Comparison of ENCODE assay signal across 10 cellular contexts in genomic region chr2:230797515-230798495, GRCh38.
A peak's percentile ranks its signal among the peaks of the same experiment; 100 is the strongest.
DNase-seq lines count a peak whose midpoint lies in the region; ATAC-seq, FAIRE-seq and TF ChIP-seq lines count a peak whose summit lies in the region.
"Had no signal": no experiment of that assay in that cellular context is flagged by ENCODE, and none has a peak within 500 bp of the region (broad histone marks: within the 10 kb centered on the region; RNA-seq: fewer than 3 reads in every experiment).

No MANE protein-coding gene starts in this region.

- no peak for FAIRE-seq in GM12878 (lab: Jason Lieb, UNC)

- 54% methylated on average over 8 of the region's 8 CpGs for WGBS in GM12878 (ENCODE audit: insufficient coverage, insufficient replicate concordance, low lambda C conversion rate, missing lambda C conversion rate)
- WGBS in prostate gland, result 80% methylated on average over 8 of the region's 8 CpGs

- H3K36me3 ChIP-seq in GM12878 (ENCODE audit: control insufficient read depth in 2 of 2, insufficient read depth in 2 of 2, low read length in 1 of 2) (peaks cover 18 to 44% of the 10 kb centered on the region in 2 experiments), prostate gland (no peaks in the 10 kb centered on the region)

- H3K4me1 ChIP-seq in GM12878 (ENCODE audit: control insufficient read depth, insufficient read depth, low read length), result peaks cover 17% of the 10 kb centered on the region
- H3K4me1 ChIP-seq in prostate gland (replicated peaks), result peaks cover 12% of the 10 kb centered on the region

- H3K27me3 ChIP-seq in HL-60 (ENCODE audit: insufficient read depth, poor library complexity, severe bottlenecking) (no peaks in the 10 kb centered on the region), GM12878 (replicated peaks in 1 of 2; ENCODE audit: control insufficient read depth in 2 of 2, insufficient read depth in 2 of 2, low read length in 1 of 2) (no peaks in the 10 kb centered on the region), prostate gland (replicated peaks; ENCODE audit: insufficient read depth) (no peaks in the 10 kb centered on the region)

- SMC1A ChIA-PET in GM12878 (lab: Charles Lee; ENCODE audit: uncharacterized antibody, unreplicated experiment), result interaction anchor here (0.5 to 3.6 kb wide), 58 partner anchors 8 to 789 kb away, joined by 3 to 40 read pairs (median 4); partner anchors contain the start of gene CAB39

- TF ChIP-seq POLR2A in GM12878 (IDR thresholded peaks at IDR 0.05; ENCODE audit: low read depth, low read length) (no peak), prostate gland (IDR thresholded peaks at IDR 0.05) (no peak)

- DNase-seq in HL-60 (ENCODE audit: low read depth in 1 of 2, low spot score in 1 of 2) (peak; percentile 38 to 86), GM12878 (ENCODE audit: low read depth, low spot score) (no peak), prostate gland (ENCODE audit: low spot score) (no peak), NCI-H2107 treated with DMSO at 0.1 percent for 48 hours (lab: John Stamatoyannopoulos, UW; ENCODE audit: unreplicated experiment) (no peak), NCI-H2081 treated with DMSO at 0.1 percent for 48 hours (lab: John Stamatoyannopoulos, UW) (no peak)
- DNase-seq: endodermal cell had no signal

- H3K27ac ChIP-seq in HL-60 (replicated peaks), result peak overlapping the region; percentile 55
- peak overlapping the region; percentile 47 for H3K27ac ChIP-seq in GM12878 (ENCODE audit: control insufficient read depth, insufficient read depth)
- peak overlapping the region; percentile 50 to 68 for H3K27ac ChIP-seq in prostate gland

- POLR2A ChIA-PET in GM12878 (lab: Charles Lee), result interaction anchor here (0.6 to 2.2 kb wide), 14 partner anchors 9 to 195 kb away, joined by 3 to 9 read pairs (median 3); no protein-coding TSS in a partner anchor

- RAD21 ChIA-PET in GM12878 (lab: Charles Lee; ENCODE audit: unreplicated experiment), result interaction anchor here (0.7 to 3.9 kb wide), 45 partner anchors 11 to 791 kb away, joined by 3 to 49 read pairs (median 5); partner anchors contain the start of genes CAB39 and SP140

- H3K4me3 ChIP-seq in HL-60 (replicated peaks; ENCODE audit: insufficient read depth, low read length), result no peak overlapping the region
- no peak overlapping the region for H3K4me3 ChIP-seq in GM12878
- H3K4me3 ChIP-seq in prostate gland, result no peak overlapping the region

- H2AFZ ChIP-seq in GM12878 (ENCODE audit: control insufficient read depth, low read depth, low read length), result no peak overlapping the region

- H3K79me2 ChIP-seq in GM12878 (ENCODE audit: control insufficient read depth, insufficient read depth, low read length), result peaks cover 8% of the 10 kb centered on the region

- no peak overlapping the region for H3K9ac ChIP-seq in GM12878 (ENCODE audit: control insufficient read depth, insufficient read depth, low read length)

- H3K4me2 ChIP-seq in GM12878 (ENCODE audit: control insufficient read depth, insufficient read depth), result no peak overlapping the region

- in situ Hi-C loops in GM12878 (cut with MboI), result no loop called here

- TF ChIP-seq CTCF in HL-60 (IDR thresholded peaks at IDR 0.05; ENCODE audit: insufficient read depth, low read length) (no peak), GM12878 (IDR thresholded peaks at IDR 0.05 in 2 of 3, conservative IDR thresholded peaks at IDR 0.05 in 1 of 3; ENCODE audit: control insufficient read depth in 2 of 3, extremely low read depth in 1 of 3, insufficient read depth in 1 of 3, low read depth in 3 of 3, low read length in 3 of 3) (no peak), prostate gland (IDR thresholded peaks at IDR 0.05) (no peak)

- intact Hi-C loops in GM12878 (cut with micrococcal nuclease; ENCODE audit: unreplicated experiment) (loop anchor here (2.0 to 10.0 kb wide), 5 partner anchors 19 to 793 kb away; no protein-coding TSS in a partner anchor), prostate gland (cut with DNase I) (loop anchor here (1.0 kb wide), 1 partner anchor 86 kb away; the partner anchor contains the start of gene CAB39)

- CTCF ChIA-PET in GM12878 (lab: Yijun Ruan, JAX), result interaction anchor here (0.5 to 3.9 kb wide), 65 partner anchors 8 to 1017 kb away, joined by 3 to 56 read pairs (median 4); partner anchors contain the start of gene CAB39

- TF ChIP-seq RAD21 in GM12878 (IDR thresholded peaks at IDR 0.05; ENCODE audit: insufficient read depth, low read depth, low read length), result no peak

- peaks cover 1% of the 10 kb centered on the region; the same call in 2 of the 3 replicates for H3K9me3 ChIP-seq in GM12878 (replicated peaks; ENCODE audit: control insufficient read depth, insufficient read depth, low read length)
- no peaks in the 10 kb centered on the region for H3K9me3 ChIP-seq in prostate gland

- no peaks in the 10 kb centered on the region for H4K20me1 ChIP-seq in GM12878 (ENCODE audit: control insufficient read depth, insufficient read depth)

- no TSS peak for BruUV-seq in GM12878 (replicated peaks; lab: Mats Ljungman, UMichigan)

- no peak for TF ChIP-seq EP300 in GM12878 (IDR thresholded peaks at IDR 0.05; ENCODE audit: borderline replicate concordance in 1 of 2, control insufficient read depth in 1 of 2, low read depth in 2 of 2, low read length in 2 of 2)

- ATAC-seq in GM18511 (IDR thresholded peaks at IDR 0.05; ENCODE audit: unreplicated experiment), result peak; percentile 63
- ATAC-seq in GM12878, result peak; percentile 64
- ATAC-seq in GM21423 (IDR thresholded peaks at IDR 0.05; ENCODE audit: unreplicated experiment), result no peak
- ATAC-seq in HG02852 (IDR thresholded peaks at IDR 0.05; ENCODE audit: unreplicated experiment), result no peak
- ATAC-seq: stimulated activated naive CD8-positive, alpha-beta T cell treated with anti-CD3 and anti-CD28 coated beads, Interleukin-15, amount 100 ng/mL, for 72 hours had no signal

TF ChIP-seq in GM12878, 131 proteins besides CTCF, POLR2A, EP300 and RAD21 (continues in another document):
- TF ChIP-seq EGR1 (IDR thresholded peaks at IDR 0.05; ENCODE audit: borderline replicate concordance in 1 of 2, low read depth in 2 of 2, low read length in 2 of 2) (peak in 1 of 2 experiments; percentile 88; a peak in 2 of 3 replicates), FOXK2 (IDR thresholded peaks at IDR 0.05) (peak; percentile 49; the same call in 1 of the 2 replicates), YY1 (IDR thresholded peaks at IDR 0.05; ENCODE audit: low read depth, low read length) (peak; percentile 66; the same call in 1 of the 2 replicates), RUNX3 (IDR thresholded peaks at IDR 0.05; ENCODE audit: low read length) (no peak), SPI1 (IDR thresholded peaks at IDR 0.05; ENCODE audit: borderline replicate concordance, insufficient read depth, low read depth, low read length) (peak; percentile 50; the same call in 1 of the 2 replicates), HCFC1 (IDR thresholded peaks at IDR 0.05; ENCODE audit: low read length) (no peak), CBFB (IDR thresholded peaks at IDR 0.05; ENCODE audit: low read depth) (no peak), MLLT1 (IDR thresholded peaks at IDR 0.05) (peak; percentile 50; the same call in 1 of the 2 replicates), HDAC2 (IDR thresholded peaks at IDR 0.05) (no peak), CREB1 (IDR thresholded peaks at IDR 0.05; ENCODE audit: low read depth) (no peak), JUND (IDR thresholded peaks at IDR 0.05; ENCODE audit: low read depth, low read length) (no peak), E2F8 (IDR thresholded peaks at IDR 0.05; ENCODE audit: low read depth, partially characterized antibody) (no peak), ZNF24 (IDR thresholded peaks at IDR 0.05) (no peak)

Comparison
In these comparisons a context has a peak if more than half of its experiments do, and no peak if none do; other contexts are left out.
1. ATAC-seq: peak in GM18511 (single experiment) and GM12878 (single experiment); none in GM21423 (single experiment) and HG02852 (single experiment).
2. DNase-seq: peak in HL-60 (2 of 2); none in GM12878 (single experiment), prostate gland (single experiment), NCI-H2107 treated with DMSO at 0.1 percent for 48 hours (single experiment) and NCI-H2081 treated with DMSO at 0.1 percent for 48 hours (single experiment).
3. Peak in every context shown above with its lines, with median percentiles within 50 percentile points of each other: H3K27ac ChIP-seq.